In the genomic region with DNA sequence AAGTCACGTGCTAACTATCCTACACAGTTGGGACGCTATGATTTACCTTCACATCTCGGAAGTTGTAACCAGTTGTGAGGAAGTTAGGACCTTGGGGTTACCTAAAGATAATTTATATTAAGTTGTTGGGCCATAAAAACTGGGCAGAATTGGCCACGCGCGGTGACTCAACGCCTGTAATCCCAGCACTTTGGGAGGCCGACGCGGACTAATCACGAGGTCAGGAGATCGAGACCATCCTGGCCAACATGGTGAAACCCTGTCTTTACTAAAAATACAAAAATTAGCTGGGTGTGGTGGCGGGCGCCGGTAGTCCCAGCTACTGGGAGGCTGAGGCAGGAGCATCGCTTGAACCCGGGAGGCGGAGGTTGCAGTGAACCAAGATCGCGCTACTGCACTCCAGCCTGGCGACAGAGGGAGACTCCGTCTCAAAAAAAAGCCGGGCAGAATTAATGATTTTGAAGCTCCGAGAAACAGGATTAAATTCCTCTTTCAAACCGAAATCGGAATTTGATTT, we compare ENCODE assay signal across 1 cellular context.
TF ChIP-seq lines count a peak whose summit lies in the region.

No MANE protein-coding gene starts in this region.

TF ChIP-seq in IMR-90, 13 proteins besides CTCF, POLR2A, EP300 and RAD21:
- TF ChIP-seq USF2 (IDR thresholded peaks at IDR 0.05; ENCODE audit: low read depth, low read length): 0 out of 2 replicates have a peak, but pooled peaks have one; percentile 22
- TF ChIP-seq CEBPB (IDR thresholded peaks at IDR 0.05; ENCODE audit: low read depth, low read length): peak; percentile 7; the same call in 1 of the 2 replicates
- TF ChIP-seq BHLHE40 (IDR thresholded peaks at IDR 0.05; ENCODE audit: low read depth, low read length): 0 out of 2 replicates have a peak, but pooled peaks have one; percentile 33
